In the genomic region with DNA sequence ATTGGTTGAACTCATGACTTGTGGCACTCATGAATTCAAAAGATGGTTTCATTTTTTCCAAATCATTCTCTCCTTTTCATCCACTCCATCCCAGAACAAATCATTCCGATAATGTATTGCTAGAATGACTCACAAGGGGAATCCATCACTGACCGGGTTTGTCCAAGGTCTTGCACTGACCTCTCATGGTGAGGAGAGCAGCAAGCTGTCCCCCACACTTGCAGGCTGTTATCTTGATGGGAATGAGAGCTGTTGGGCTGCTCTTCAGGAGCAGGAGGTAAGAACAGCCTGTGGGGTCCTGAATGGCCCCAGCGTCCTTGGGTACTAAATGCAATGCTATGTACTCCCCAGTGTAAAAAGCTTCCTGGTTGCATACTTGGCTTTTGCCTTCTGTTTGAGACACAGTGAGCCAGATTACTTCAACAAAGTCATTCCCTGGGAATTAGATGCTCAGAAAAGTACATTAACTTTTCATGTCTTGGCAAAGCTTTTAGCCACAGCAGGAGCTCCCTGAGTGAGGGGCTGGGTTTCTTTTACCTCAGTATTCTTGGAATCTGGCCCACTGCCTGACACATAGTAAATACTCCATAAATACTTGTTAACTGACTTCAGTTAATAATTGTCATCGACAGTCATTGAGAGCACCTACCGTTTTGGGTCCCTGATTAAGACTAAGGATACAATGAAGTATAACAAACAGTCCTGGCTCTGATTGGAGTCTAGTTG, we compare ENCODE assay signal across 2 cellular contexts.
TF ChIP-seq lines count a peak whose summit lies in the region.

No MANE protein-coding gene starts in this region.

TF ChIP-seq in IMR-90, 13 proteins besides CTCF, POLR2A, EP300 and RAD21:
- no peak for TF ChIP-seq MAZ (IDR thresholded peaks at IDR 0.05; ENCODE audit: borderline replicate concordance, low read depth, low read length)
- peak; percentile 40; the same call in 1 of the 2 replicates for TF ChIP-seq SMC3 (IDR thresholded peaks at IDR 0.05; ENCODE audit: low read depth, low read length)
- TF ChIP-seq FOS (IDR thresholded peaks at IDR 0.05; ENCODE audit: low read depth, low read length), result peak; percentile 60

TF ChIP-seq in H1, 55 proteins besides CTCF, POLR2A, EP300 and RAD21:
- no peak for TF ChIP-seq TAF7 (optimal IDR thresholded peaks at IDR 0.05; ENCODE audit: borderline replicate concordance, low read depth, low read length)
- TF ChIP-seq SP4 (IDR thresholded peaks at IDR 0.05; ENCODE audit: low read length), result no peak
- TF ChIP-seq RBBP5 (IDR thresholded peaks at IDR 0.05; ENCODE audit: borderline replicate concordance, low read depth, low read length), result no peak
- TF ChIP-seq CHD2 (IDR thresholded peaks at IDR 0.05; ENCODE audit: low read length), result no peak
- TF ChIP-seq KDM1A (IDR thresholded peaks at IDR 0.05; ENCODE audit: borderline replicate concordance, low read length), result no peak
- TF ChIP-seq MAFK (IDR thresholded peaks at IDR 0.05; ENCODE audit: low read depth, low read length), result no peak
- no peak for TF ChIP-seq RXRA (IDR thresholded peaks at IDR 0.05; ENCODE audit: insufficient read depth, low read depth, low read length)
- TF ChIP-seq SIN3A (conservative IDR thresholded peaks at IDR 0.05 in 1 of 2, IDR thresholded peaks at IDR 0.05 in 1 of 2; ENCODE audit: low read depth in 1 of 2, low read length in 2 of 2), result no peak
- TF ChIP-seq YY1 (IDR thresholded peaks at IDR 0.05; ENCODE audit: low read depth, low read length), result no peak
